In the genomic region with DNA sequence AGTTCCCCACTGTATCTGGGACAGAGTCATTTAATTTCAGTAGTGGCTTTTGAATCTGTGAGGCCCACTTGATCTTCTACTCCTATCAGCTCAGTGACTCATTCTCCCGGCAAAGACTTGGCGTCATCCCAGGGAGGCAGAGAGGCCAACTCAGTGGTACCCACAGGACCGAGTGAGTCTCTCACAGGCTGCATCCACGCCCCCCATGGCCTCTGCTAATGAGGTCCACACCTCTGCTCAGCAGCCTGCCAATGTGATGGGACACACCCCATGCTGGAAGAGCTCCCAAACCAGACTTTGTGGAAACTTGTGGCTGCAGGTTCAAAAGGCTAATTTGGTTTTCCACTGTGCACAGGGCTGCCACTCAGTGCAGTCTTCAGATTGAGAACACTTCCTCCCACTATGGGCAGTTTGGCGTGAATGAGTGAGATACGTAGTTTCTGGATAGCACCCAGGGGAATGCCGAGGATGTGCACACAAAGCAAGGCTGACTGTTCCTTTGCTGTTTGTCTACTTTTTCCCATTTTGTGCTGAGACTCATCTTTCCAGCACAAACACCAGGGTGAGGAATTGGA, we compare ENCODE assay signal across 5 cellular contexts.
DNase-seq lines count a peak whose midpoint lies in the region; ATAC-seq, FAIRE-seq and TF ChIP-seq lines count a peak whose summit lies in the region.
"Not testable (repeated sequence)": the region's sequence is repeated elsewhere in the genome, so short reads cannot be mapped to it uniquely, and the experiment has no call there.

No MANE protein-coding gene starts in this region.

- H3K4me2 ChIP-seq in BLaER1 treated with 17β-estradiol and CSF1 and Interleukin-3, amounts not matched to agents 10 nM and 100 nM, result peak overlapping the region in 7 of 11 experiments; percentile 11 to 40 (median 29); a peak in 9 of 22 replicates
- H3K4me2 ChIP-seq in KMS-11, result not testable (repeated sequence)

- not testable (repeated sequence) for H3K9ac ChIP-seq in BLaER1 treated with 17β-estradiol and CSF1 and Interleukin-3, amounts not matched to agents 10 nM and 100 nM; KMS-11

- peaks cover 20 to 28% (median 21%) of the 10 kb centered on the region in 11 experiments for H3K9me3 ChIP-seq in BLaER1 treated with 17β-estradiol and CSF1 and Interleukin-3, amounts not matched to agents 10 nM and 100 nM (replicated peaks in 1 of 11)
- not testable (repeated sequence) for H3K9me3 ChIP-seq in left lung

- peak; percentile 38 to 78 for ATAC-seq in left cardiac atrium
- ATAC-seq in left lung, result peak; percentile 36

- not testable (repeated sequence) for H4K20me1 ChIP-seq in BLaER1 treated with 17β-estradiol and CSF1 and Interleukin-3, amounts not matched to agents 10 nM and 100 nM; KMS-11 (ENCODE audit: insufficient read depth)

- peak overlapping the region in 5 of 11 experiments; percentile 30 to 70 (median 67); a peak in 8 of 22 replicates for H3K27ac ChIP-seq in BLaER1 treated with 17β-estradiol and CSF1 and Interleukin-3, amounts not matched to agents 10 nM and 100 nM
- not testable (repeated sequence) for H3K27ac ChIP-seq in KMS-11, left lung

- not testable (repeated sequence) for DNase-seq in RCC 7860 (ENCODE audit: low spot score); left cardiac atrium; left lung

- H3K4me3 ChIP-seq in BLaER1 treated with 17β-estradiol and CSF1 and Interleukin-3, amounts not matched to agents 10 nM and 100 nM, result peak overlapping the region in 2 of 10 experiments; percentile 17 to 31; a peak in 4 of 20 replicates
- not testable (repeated sequence) for H3K4me3 ChIP-seq in KMS-11 (IDR thresholded peaks at IDR 0.05; ENCODE audit: insufficient read depth, low read depth, low read length); left lung

- not testable (repeated sequence) for H3K27me3 ChIP-seq in BLaER1 treated with 17β-estradiol and CSF1 and Interleukin-3, amounts not matched to agents 10 nM and 100 nM; KMS-11 (ENCODE audit: insufficient read depth, low read depth); left lung

- TF ChIP-seq CTCF in KMS-11 (conservative IDR thresholded peaks at IDR 0.05; ENCODE audit: low read depth, low read length); left lung (IDR thresholded peaks at IDR 0.05): not testable (repeated sequence)

- intact Hi-C loops in left cardiac atrium (cut with DNase I); left lung (cut with DNase I): not testable (repeated sequence)

- H3K79me2 ChIP-seq in KMS-11 (ENCODE audit: insufficient read depth, low read depth), result not testable (repeated sequence)

- H2AFZ ChIP-seq in KMS-11 (ENCODE audit: low read depth), result peak overlapping the region; percentile 68; the same call in 1 of the 2 replicates

- peak; percentile 5 for FAIRE-seq in RCC 7860 (lab: Jason Lieb, UNC)

- not testable (repeated sequence) for H3K36me3 ChIP-seq in BLaER1 treated with 17β-estradiol and CSF1 and Interleukin-3, amounts not matched to agents 10 nM and 100 nM; KMS-11 (ENCODE audit: insufficient read depth); left lung

- H3K4me1 ChIP-seq in BLaER1 treated with 17β-estradiol and CSF1 and Interleukin-3, amounts not matched to agents 10 nM and 100 nM, result peaks cover 0 to 15% (median 10%) of the 10 kb centered on the region in 10 experiments; a peak in 10 of 20 replicates
- not testable (repeated sequence) for H3K4me1 ChIP-seq in KMS-11 (ENCODE audit: low read depth, poor library complexity, severe bottlenecking); left lung
